In genomic region chr5:15191012-15191411, GRCh38 we compare ENCODE assay signal across 21 cellular contexts.
DNase-seq lines count a peak whose midpoint lies in the region; ATAC-seq and TF ChIP-seq lines count a peak whose summit lies in the region.
"Had no signal": no experiment of that assay in that cellular context is flagged by ENCODE, and none has a peak within 500 bp of the region (broad histone marks: within the 10 kb centered on the region; RNA-seq: fewer than 3 reads in every experiment).

No MANE protein-coding gene starts in this region.

- H2AFZ ChIP-seq in SK-N-SH (ENCODE audit: low read depth) (no peak overlapping the region), osteoblast (ENCODE audit: low read length) (no peak overlapping the region)

- POLR2A ChIA-PET in SK-N-SH (lab: Yijun Ruan, JAX) = no interaction called here

- H3K27ac ChIP-seq in SK-N-SH (ENCODE audit: low read depth in 2 of 2, low read length in 1 of 2) (no peak overlapping the region), osteoblast (ENCODE audit: low read depth, low read length) (no peak overlapping the region)
- H3K27ac ChIP-seq: dorsolateral prefrontal cortex, epithelial cell of prostate, gastroesophageal sphincter, KMS-11, uterus had no signal

- no peak for TF ChIP-seq EP300 in SK-N-SH (IDR thresholded peaks at IDR 0.05; ENCODE audit: borderline replicate concordance in 1 of 2, low read depth in 1 of 2, low read length in 1 of 2)

- no peak overlapping the region for H3K4me3 ChIP-seq in SK-N-SH (ENCODE audit: low read depth in 2 of 2, low read length in 1 of 2)
- H3K4me3 ChIP-seq in choroid plexus epithelial cell (ENCODE audit: low read depth, low read length) = no peak overlapping the region
- no peak overlapping the region for H3K4me3 ChIP-seq in osteoblast (ENCODE audit: insufficient read depth, low read length)
- H3K4me3 ChIP-seq: dorsolateral prefrontal cortex, gastroesophageal sphincter, uterus had no signal

- DNase-seq in SK-N-SH (no peak), HT-29 (ENCODE audit: low spot score) (peak; percentile 23), choroid plexus epithelial cell (ENCODE audit: low read depth) (peak; percentile 44), osteoblast (ENCODE audit: insufficient read length, low spot score, missing footprints) (no peak), A172 (ENCODE audit: low spot score) (no peak)
- DNase-seq: activated CD4-positive, alpha-beta T cell treated with anti-CD3 and anti-CD28 coated beads, Interleukin-2, amount 10 ng/mL, durations not matched to agents 24 days and 14 days; CD4-positive, alpha-beta T cell; dorsolateral prefrontal cortex; midbrain; NCI-H1092 treated with DMSO at 0.1 percent for 48 hours; NCI-H2029; NCI-H526; SHP77; uterus had no signal

- H3K79me2 ChIP-seq in SK-N-SH (ENCODE audit: insufficient read depth) = no peaks in the 10 kb centered on the region
- H3K79me2 ChIP-seq in osteoblast (ENCODE audit: insufficient read depth, low read length) = no peaks in the 10 kb centered on the region

- ATAC-seq in SK-N-SH treated with all-trans-retinoic acid at 6 μM for 48 hours = no peak
- no peak for ATAC-seq in HG03342 (IDR thresholded peaks at IDR 0.05; ENCODE audit: unreplicated experiment)
- no peak for ATAC-seq in HG02798 (IDR thresholded peaks at IDR 0.05; ENCODE audit: poor library complexity, unreplicated experiment)
- ATAC-seq: gastroesophageal sphincter; stimulated activated effector memory CD8-positive, alpha-beta T cell treated with anti-CD3 and anti-CD28 coated beads, Interleukin-12 subunit alpha, Interleukin-12 subunit beta, amount 100 ng/mL, for 72 hours had no signal

- no peaks in the 10 kb centered on the region for H3K9me2 ChIP-seq in SK-N-SH

- CTCF ChIA-PET in SK-N-SH (lab: Yijun Ruan, JAX) = interaction anchor here (1.2 to 2.1 kb wide), 3 partner anchors 13 to 177 kb away, joined by 3 to 12 read pairs (median 5); no protein-coding TSS in a partner anchor

- TF ChIP-seq CTCF in SK-N-SH (IDR thresholded peaks at IDR 0.05) (peak; percentile 43), choroid plexus epithelial cell (conservative IDR thresholded peaks at IDR 0.05; ENCODE audit: low read depth, low read length) (peak; percentile 51), osteoblast (IDR thresholded peaks at IDR 0.05; ENCODE audit: extremely low read depth, low read depth, low read length) (peak; percentile 21)

- H3K9me3 ChIP-seq in SK-N-SH (no peaks in the 10 kb centered on the region), osteoblast (ENCODE audit: low read depth, low read length) (no peaks in the 10 kb centered on the region)
- H3K9me3 ChIP-seq: gastroesophageal sphincter, uterus had no signal

- H3K36me3 ChIP-seq in SK-N-SH (replicated peaks in 1 of 2; ENCODE audit: control insufficient read depth in 1 of 2, insufficient read depth in 2 of 2, low read length in 1 of 2) (no peaks in the 10 kb centered on the region), osteoblast (ENCODE audit: insufficient read depth, low read length) (no peaks in the 10 kb centered on the region)
- H3K36me3 ChIP-seq: gastroesophageal sphincter, uterus had no signal

- H3K27me3 ChIP-seq in SK-N-SH (ENCODE audit: insufficient read depth) = 0 out of 2 replicates have a peak, but pooled peaks cover 5% of the 10 kb centered on the region
- H3K27me3 ChIP-seq in osteoblast (ENCODE audit: insufficient read depth, low read length) = no peaks in the 10 kb centered on the region
- H3K27me3 ChIP-seq: dorsolateral prefrontal cortex, gastroesophageal sphincter, uterus had no signal

- WGBS in SK-N-SH (ENCODE audit: low lambda C conversion rate) = 32% methylated on average over 2 of the region's 2 CpGs

- H4K20me1 ChIP-seq in SK-N-SH (ENCODE audit: insufficient read depth) (no peaks in the 10 kb centered on the region), osteoblast (ENCODE audit: insufficient read depth, low read length) (no peaks in the 10 kb centered on the region)

- TF ChIP-seq RAD21 in SK-N-SH (IDR thresholded peaks at IDR 0.05; ENCODE audit: low read length) = peak; percentile 27; the same call in 1 of the 2 replicates

- no peaks in the 10 kb centered on the region for H3F3A ChIP-seq in SK-N-SH (replicated peaks; ENCODE audit: insufficient read depth)

- H3K4me1 ChIP-seq in SK-N-SH (ENCODE audit: control insufficient read depth in 1 of 2, insufficient read depth in 2 of 2, low read depth in 1 of 2, low read length in 1 of 2) = no peaks in the 10 kb centered on the region
- no peaks in the 10 kb centered on the region for H3K4me1 ChIP-seq in osteoblast (ENCODE audit: insufficient read depth, low read length)
- H3K4me1 ChIP-seq: gastroesophageal sphincter, uterus had no signal

- H3K9ac ChIP-seq in SK-N-SH = no peak overlapping the region
- H3K9ac ChIP-seq: KMS-11 had no signal

- H3K4me2 ChIP-seq in SK-N-SH = no peak overlapping the region
- no peak overlapping the region for H3K4me2 ChIP-seq in osteoblast (ENCODE audit: insufficient read depth, low read length)
- H3K4me2 ChIP-seq: KMS-11 had no signal

TF ChIP-seq in SK-N-SH, 30 proteins besides CTCF, POLR2A, EP300 and RAD21:
- TF ChIP-seq MEF2A (IDR thresholded peaks at IDR 0.05; ENCODE audit: borderline replicate concordance, low read depth) (no peak), RFX5 (IDR thresholded peaks at IDR 0.05; ENCODE audit: low read length) (no peak), MXI1 (IDR thresholded peaks at IDR 0.05; ENCODE audit: low read depth, low read length) (no peak), GATA2 (CRISPR knock-in tag; IDR thresholded peaks at IDR 0.05) (no peak)

TF ChIP-seq in SK-N-SH treated with all-trans-retinoic acid at 6 μM for 48 hours, 23 proteins besides CTCF, POLR2A, EP300 and RAD21:
- TF ChIP-seq ZNF70 (CRISPR knock-in tag; IDR thresholded peaks at IDR 0.05) = no peak
- TF ChIP-seq TOX (CRISPR knock-in tag; IDR thresholded peaks at IDR 0.05; ENCODE audit: borderline replicate concordance) = no peak
- no peak for TF ChIP-seq OSR1 (CRISPR knock-in tag; IDR thresholded peaks at IDR 0.05)
- TF ChIP-seq ZNF8 (CRISPR knock-in tag; IDR thresholded peaks at IDR 0.05) = no peak
- TF ChIP-seq ZFP3 (CRISPR knock-in tag; IDR thresholded peaks at IDR 0.05) = no peak
- TF ChIP-seq TCF4 (CRISPR knock-in tag; IDR thresholded peaks at IDR 0.05; ENCODE audit: borderline replicate concordance) = no peak
- no peak for TF ChIP-seq PATZ1 (CRISPR knock-in tag; IDR thresholded peaks at IDR 0.05; ENCODE audit: borderline replicate concordance)
- no peak for TF ChIP-seq ISL1 (CRISPR knock-in tag; IDR thresholded peaks at IDR 0.05)
- no peak for TF ChIP-seq RARB (CRISPR knock-in tag; IDR thresholded peaks at IDR 0.05)
- TF ChIP-seq BACH2 (CRISPR knock-in tag; IDR thresholded peaks at IDR 0.05; ENCODE audit: borderline replicate concordance) = no peak
- no peak for TF ChIP-seq PPARA (CRISPR knock-in tag; IDR thresholded peaks at IDR 0.05; ENCODE audit: borderline replicate concordance)
- TF ChIP-seq CSDC2 (CRISPR knock-in tag; IDR thresholded peaks at IDR 0.05) = no peak
- TF ChIP-seq TSHZ2 (CRISPR knock-in tag; IDR thresholded peaks at IDR 0.05) = no peak
TF ChIP-seq in SK-N-SH treated with all-trans-retinoic acid at 6 μM for 48 hours: peak in this region for 0.

Comparison
In these comparisons a context has a peak if more than half of its experiments do, and no peak if none do; other contexts are left out.
1. DNase-seq: peak in HT-29 (single experiment) and choroid plexus epithelial cell (single experiment); none in SK-N-SH (single experiment), osteoblast (single experiment) and A172 (single experiment).
2. Peak in every context shown above with its lines, with median percentiles within 50 percentile points of each other: CTCF ChIP-seq.